Comparison of ENCODE assay signal across 1 cellular context in genomic region chr15:66293419-66294156, GRCh38.
TF ChIP-seq lines count a peak whose summit lies in the region.

Gene DIS3L (plus strand): TSS chr15:66293568. CDS start chr15:66293597, 29 bp downstream.

TF ChIP-seq in HepG2, 621 proteins besides CTCF, POLR2A, EP300 and RAD21 (continued from another document and continues in another):
- TF ChIP-seq CHD4 (IDR thresholded peaks at IDR 0.05; ENCODE audit: borderline replicate concordance, low read length) (no peak), MAFF (IDR thresholded peaks at IDR 0.05; ENCODE audit: low read depth, low read length) (no peak), SRSF9 (IDR thresholded peaks at IDR 0.05; ENCODE audit: borderline replicate concordance, insufficient read depth, low read depth, low read length, poor library complexity, severe bottlenecking) (no peak), DNMT1 (CRISPR knock-in tag; IDR thresholded peaks at IDR 0.05) (no peak), ZNF713 (CRISPR knock-in tag; IDR thresholded peaks at IDR 0.05) (no peak), ZNF335 (CRISPR knock-in tag; IDR thresholded peaks at IDR 0.05) (no peak), NCOA5 (CRISPR knock-in tag; IDR thresholded peaks at IDR 0.05) (no peak), ZNF589 (CRISPR knock-in tag; conservative IDR thresholded peaks at IDR 0.05) (no peak), MXI1 (IDR thresholded peaks at IDR 0.05; ENCODE audit: borderline replicate concordance, low read depth, low read length) (peak; percentile 59; the same call in 1 of the 3 replicates), ZNF709 (CRISPR knock-in tag; IDR thresholded peaks at IDR 0.05) (peak; percentile 50; the same call in 1 of the 2 replicates), ZNF572 (CRISPR knock-in tag; IDR thresholded peaks at IDR 0.05) (no peak), RORA (CRISPR knock-in tag; IDR thresholded peaks at IDR 0.05) (no peak), ZNF230 (CRISPR knock-in tag; IDR thresholded peaks at IDR 0.05) (no peak), ZNF235 (CRISPR knock-in tag; IDR thresholded peaks at IDR 0.05; ENCODE audit: borderline replicate concordance) (0 out of 2 replicates have a peak, but pooled peaks have one; percentile 36), ZNF616 (CRISPR knock-in tag; IDR thresholded peaks at IDR 0.05; ENCODE audit: low read depth) (peak; percentile 74; the same call in 1 of the 2 replicates), ERF (CRISPR knock-in tag; IDR thresholded peaks at IDR 0.05) (no peak; the same call in 1 of the 2 replicates), TP53 (CRISPR knock-in tag; conservative IDR thresholded peaks at IDR 0.05) (no peak), ZSCAN25 (CRISPR knock-in tag; IDR thresholded peaks at IDR 0.05) (peak; percentile 45; the same call in 1 of the 2 replicates), NBN (conservative IDR thresholded peaks at IDR 0.05) (no peak), ARID2 (CRISPR knock-in tag; IDR thresholded peaks at IDR 0.05; ENCODE audit: borderline replicate concordance) (no peak), ZNF567 (CRISPR knock-in tag; IDR thresholded peaks at IDR 0.05; ENCODE audit: borderline replicate concordance) (no peak; the same call in 1 of the 2 replicates), ZNF496 (CRISPR knock-in tag; IDR thresholded peaks at IDR 0.05; ENCODE audit: insufficient replicate concordance) (no peak), ZNF644 (CRISPR knock-in tag; IDR thresholded peaks at IDR 0.05; ENCODE audit: low read depth) (no peak), ZNF775 (CRISPR knock-in tag; IDR thresholded peaks at IDR 0.05; ENCODE audit: borderline replicate concordance) (no peak), RFX1 (IDR thresholded peaks at IDR 0.05) (no peak), RBFOX2 (IDR thresholded peaks at IDR 0.05; ENCODE audit: low read depth, low read length) (peak; percentile 92), SUZ12 (IDR thresholded peaks at IDR 0.05; ENCODE audit: low read depth, low read length) (no peak), HOXA5 (CRISPR knock-in tag; IDR thresholded peaks at IDR 0.05) (0 out of 2 replicates have a peak, but pooled peaks have one; percentile 44), ZNF83 (CRISPR knock-in tag; IDR thresholded peaks at IDR 0.05; ENCODE audit: borderline replicate concordance) (0 out of 2 replicates have a peak, but pooled peaks have one; percentile 11), ADNP (CRISPR knock-in tag; IDR thresholded peaks at IDR 0.05) (no peak), MED8 (CRISPR knock-in tag; IDR thresholded peaks at IDR 0.05; ENCODE audit: insufficient replicate concordance) (no peak), ZNF652 (CRISPR knock-in tag; IDR thresholded peaks at IDR 0.05; ENCODE audit: borderline replicate concordance, low read depth) (no peak), ZFP1 (CRISPR knock-in tag; IDR thresholded peaks at IDR 0.05) (no peak), ZBTB8A (CRISPR knock-in tag; IDR thresholded peaks at IDR 0.05; ENCODE audit: borderline replicate concordance, low read depth) (no peak), ZNF451 (CRISPR knock-in tag; IDR thresholded peaks at IDR 0.05) (peak; percentile 73; the same call in 1 of the 2 replicates), ZNF468 (CRISPR knock-in tag; IDR thresholded peaks at IDR 0.05) (no peak), SOX5 (CRISPR knock-in tag; IDR thresholded peaks at IDR 0.05; ENCODE audit: borderline replicate concordance) (no peak), ZNF878 (CRISPR knock-in tag; IDR thresholded peaks at IDR 0.05) (no peak), PPARG (CRISPR knock-in tag; conservative IDR thresholded peaks at IDR 0.05) (no peak), ZKSCAN8 (CRISPR knock-in tag; IDR thresholded peaks at IDR 0.05; ENCODE audit: borderline replicate concordance) (no peak), DPF2 (CRISPR knock-in tag; IDR thresholded peaks at IDR 0.05; ENCODE audit: borderline replicate concordance, low read depth) (no peak), FLYWCH1 (CRISPR knock-in tag; IDR thresholded peaks at IDR 0.05) (no peak), TAF1 (CRISPR knock-in tag; IDR thresholded peaks at IDR 0.05) (peak; percentile 38; the same call in 1 of the 2 replicates), GATAD1 (CRISPR knock-in tag; IDR thresholded peaks at IDR 0.05) (no peak), ZNF329 (CRISPR knock-in tag; IDR thresholded peaks at IDR 0.05; ENCODE audit: low read depth) (no peak), ZNF563 (CRISPR knock-in tag; IDR thresholded peaks at IDR 0.05) (peak; percentile 72), HNRNPLL (IDR thresholded peaks at IDR 0.05; ENCODE audit: low read depth, low read length, poor library complexity, severe bottlenecking) (peak; percentile 98), TEAD2 (CRISPR knock-in tag; IDR thresholded peaks at IDR 0.05) (no peak), CBX1 (IDR thresholded peaks at IDR 0.05; ENCODE audit: low read depth) (no peak), NR3C1 (CRISPR knock-in tag; IDR thresholded peaks at IDR 0.05) (no peak), JUN (CRISPR knock-in tag; IDR thresholded peaks at IDR 0.05) (no peak), TSC22D2 (CRISPR knock-in tag; IDR thresholded peaks at IDR 0.05; ENCODE audit: borderline replicate concordance) (no peak), ONECUT2 (CRISPR knock-in tag; IDR thresholded peaks at IDR 0.05) (no peak), CBX5 (CRISPR knock-in tag; IDR thresholded peaks at IDR 0.05; ENCODE audit: borderline replicate concordance) (no peak; the same call in 1 of the 2 replicates), IKZF5 (CRISPR knock-in tag; IDR thresholded peaks at IDR 0.05) (no peak), PAX8 (CRISPR knock-in tag; IDR thresholded peaks at IDR 0.05; ENCODE audit: borderline replicate concordance) (no peak), ZNF737 (CRISPR knock-in tag; IDR thresholded peaks at IDR 0.05; ENCODE audit: borderline replicate concordance) (no peak), SRY (CRISPR knock-in tag; IDR thresholded peaks at IDR 0.05) (no peak), TBX3 (IDR thresholded peaks at IDR 0.05; ENCODE audit: borderline replicate concordance) (no peak), ZNF879 (CRISPR knock-in tag; IDR thresholded peaks at IDR 0.05) (no peak; the same call in 1 of the 2 replicates), TOE1 (CRISPR knock-in tag; IDR thresholded peaks at IDR 0.05) (no peak), GTF2F1 (IDR thresholded peaks at IDR 0.05; ENCODE audit: low read length) (no peak), ZSCAN30 (CRISPR knock-in tag; IDR thresholded peaks at IDR 0.05) (no peak), ZC3H13 (CRISPR knock-in tag; IDR thresholded peaks at IDR 0.05) (no peak), NPAS2 (CRISPR knock-in tag; IDR thresholded peaks at IDR 0.05; ENCODE audit: borderline replicate concordance) (no peak), ZNF124 (CRISPR knock-in tag; IDR thresholded peaks at IDR 0.05) (no peak), TARDBP (CRISPR knock-in tag; IDR thresholded peaks at IDR 0.05) (no peak), AGO1 (IDR thresholded peaks at IDR 0.05; ENCODE audit: low read depth, low read length, poor library complexity, severe bottlenecking) (peak; percentile 26), SAP130 (CRISPR knock-in tag; IDR thresholded peaks at IDR 0.05; ENCODE audit: low read depth) (no peak; the same call in 1 of the 2 replicates), TBP (CRISPR knock-in tag; IDR thresholded peaks at IDR 0.05) (no peak)
- TF ChIP-seq, protein P1, sequence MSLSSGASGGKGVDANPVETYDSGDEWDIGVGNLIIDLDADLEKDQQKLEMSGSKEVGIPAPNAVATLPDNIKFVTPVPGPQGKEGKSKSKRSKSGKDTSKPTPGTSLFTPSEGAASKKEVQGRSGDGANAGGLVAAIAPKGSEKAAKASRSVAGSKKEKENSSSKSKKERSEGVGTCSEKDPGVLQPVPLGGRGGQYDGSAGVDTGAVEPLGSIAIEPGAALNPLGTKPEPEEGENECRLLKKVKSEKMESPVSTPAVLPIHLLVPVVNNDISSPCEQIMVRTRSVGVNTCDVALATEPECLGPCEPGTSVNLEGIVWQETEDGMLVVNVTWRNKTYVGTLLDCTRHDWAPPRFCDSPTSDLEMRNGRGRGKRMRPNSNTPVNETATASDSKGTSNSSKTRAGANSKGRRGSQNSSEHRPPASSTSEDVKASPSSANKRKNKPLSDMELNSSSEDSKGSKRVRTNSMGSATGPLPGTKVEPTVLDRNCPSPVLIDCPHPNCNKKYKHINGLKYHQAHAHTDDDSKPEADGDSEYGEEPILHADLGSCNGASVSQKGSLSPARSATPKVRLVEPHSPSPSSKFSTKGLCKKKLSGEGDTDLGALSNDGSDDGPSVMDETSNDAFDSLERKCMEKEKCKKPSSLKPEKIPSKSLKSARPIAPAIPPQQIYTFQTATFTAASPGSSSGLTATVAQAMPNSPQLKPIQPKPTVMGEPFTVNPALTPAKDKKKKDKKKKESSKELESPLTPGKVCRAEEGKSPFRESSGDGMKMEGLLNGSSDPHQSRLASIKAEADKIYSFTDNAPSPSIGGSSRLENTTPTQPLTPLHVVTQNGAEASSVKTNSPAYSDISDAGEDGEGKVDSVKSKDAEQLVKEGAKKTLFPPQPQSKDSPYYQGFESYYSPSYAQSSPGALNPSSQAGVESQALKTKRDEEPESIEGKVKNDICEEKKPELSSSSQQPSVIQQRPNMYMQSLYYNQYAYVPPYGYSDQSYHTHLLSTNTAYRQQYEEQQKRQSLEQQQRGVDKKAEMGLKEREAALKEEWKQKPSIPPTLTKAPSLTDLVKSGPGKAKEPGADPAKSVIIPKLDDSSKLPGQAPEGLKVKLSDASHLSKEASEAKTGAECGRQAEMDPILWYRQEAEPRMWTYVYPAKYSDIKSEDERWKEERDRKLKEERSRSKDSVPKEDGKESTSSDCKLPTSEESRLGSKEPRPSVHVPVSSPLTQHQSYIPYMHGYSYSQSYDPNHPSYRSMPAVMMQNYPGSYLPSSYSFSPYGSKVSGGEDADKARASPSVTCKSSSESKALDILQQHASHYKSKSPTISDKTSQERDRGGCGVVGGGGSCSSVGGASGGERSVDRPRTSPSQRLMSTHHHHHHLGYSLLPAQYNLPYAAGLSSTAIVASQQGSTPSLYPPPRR (CRISPR knock-in tag; IDR thresholded peaks at IDR 0.05; ENCODE audit: borderline replicate concordance), result no peak
- TF ChIP-seq, protein P2, sequence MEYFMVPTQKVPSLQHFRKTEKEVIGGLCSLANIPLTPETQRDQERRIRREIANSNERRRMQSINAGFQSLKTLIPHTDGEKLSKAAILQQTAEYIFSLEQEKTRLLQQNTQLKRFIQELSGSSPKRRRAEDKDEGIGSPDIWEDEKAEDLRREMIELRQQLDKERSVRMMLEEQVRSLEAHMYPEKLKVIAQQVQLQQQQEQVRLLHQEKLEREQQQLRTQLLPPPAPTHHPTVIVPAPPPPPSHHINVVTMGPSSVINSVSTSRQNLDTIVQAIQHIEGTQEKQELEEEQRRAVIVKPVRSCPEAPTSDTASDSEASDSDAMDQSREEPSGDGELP (IDR thresholded peaks at IDR 0.05; ENCODE audit: borderline replicate concordance, low read depth), result no peak
- TF ChIP-seq, protein P3, sequence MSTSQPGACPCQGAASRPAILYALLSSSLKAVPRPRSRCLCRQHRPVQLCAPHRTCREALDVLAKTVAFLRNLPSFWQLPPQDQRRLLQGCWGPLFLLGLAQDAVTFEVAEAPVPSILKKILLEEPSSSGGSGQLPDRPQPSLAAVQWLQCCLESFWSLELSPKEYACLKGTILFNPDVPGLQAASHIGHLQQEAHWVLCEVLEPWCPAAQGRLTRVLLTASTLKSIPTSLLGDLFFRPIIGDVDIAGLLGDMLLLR (CRISPR knock-in tag; IDR thresholded peaks at IDR 0.05), result peak; percentile 22; the same call in 1 of the 2 replicates
- TF ChIP-seq, protein P4, sequence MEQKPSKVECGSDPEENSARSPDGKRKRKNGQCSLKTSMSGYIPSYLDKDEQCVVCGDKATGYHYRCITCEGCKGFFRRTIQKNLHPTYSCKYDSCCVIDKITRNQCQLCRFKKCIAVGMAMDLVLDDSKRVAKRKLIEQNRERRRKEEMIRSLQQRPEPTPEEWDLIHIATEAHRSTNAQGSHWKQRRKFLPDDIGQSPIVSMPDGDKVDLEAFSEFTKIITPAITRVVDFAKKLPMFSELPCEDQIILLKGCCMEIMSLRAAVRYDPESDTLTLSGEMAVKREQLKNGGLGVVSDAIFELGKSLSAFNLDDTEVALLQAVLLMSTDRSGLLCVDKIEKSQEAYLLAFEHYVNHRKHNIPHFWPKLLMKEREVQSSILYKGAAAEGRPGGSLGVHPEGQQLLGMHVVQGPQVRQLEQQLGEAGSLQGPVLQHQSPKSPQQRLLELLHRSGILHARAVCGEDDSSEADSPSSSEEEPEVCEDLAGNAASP (CRISPR knock-in tag; IDR thresholded peaks at IDR 0.05; ENCODE audit: borderline replicate concordance), result no peak
- TF ChIP-seq, protein P5, sequence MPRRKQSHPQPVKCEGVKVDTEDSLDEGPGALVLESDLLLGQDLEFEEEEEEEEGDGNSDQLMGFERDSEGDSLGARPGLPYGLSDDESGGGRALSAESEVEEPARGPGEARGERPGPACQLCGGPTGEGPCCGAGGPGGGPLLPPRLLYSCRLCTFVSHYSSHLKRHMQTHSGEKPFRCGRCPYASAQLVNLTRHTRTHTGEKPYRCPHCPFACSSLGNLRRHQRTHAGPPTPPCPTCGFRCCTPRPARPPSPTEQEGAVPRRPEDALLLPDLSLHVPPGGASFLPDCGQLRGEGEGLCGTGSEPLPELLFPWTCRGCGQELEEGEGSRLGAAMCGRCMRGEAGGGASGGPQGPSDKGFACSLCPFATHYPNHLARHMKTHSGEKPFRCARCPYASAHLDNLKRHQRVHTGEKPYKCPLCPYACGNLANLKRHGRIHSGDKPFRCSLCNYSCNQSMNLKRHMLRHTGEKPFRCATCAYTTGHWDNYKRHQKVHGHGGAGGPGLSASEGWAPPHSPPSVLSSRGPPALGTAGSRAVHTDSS (CRISPR knock-in tag; conservative IDR thresholded peaks at IDR 0.05), result no peak
- TF ChIP-seq, protein P6, sequence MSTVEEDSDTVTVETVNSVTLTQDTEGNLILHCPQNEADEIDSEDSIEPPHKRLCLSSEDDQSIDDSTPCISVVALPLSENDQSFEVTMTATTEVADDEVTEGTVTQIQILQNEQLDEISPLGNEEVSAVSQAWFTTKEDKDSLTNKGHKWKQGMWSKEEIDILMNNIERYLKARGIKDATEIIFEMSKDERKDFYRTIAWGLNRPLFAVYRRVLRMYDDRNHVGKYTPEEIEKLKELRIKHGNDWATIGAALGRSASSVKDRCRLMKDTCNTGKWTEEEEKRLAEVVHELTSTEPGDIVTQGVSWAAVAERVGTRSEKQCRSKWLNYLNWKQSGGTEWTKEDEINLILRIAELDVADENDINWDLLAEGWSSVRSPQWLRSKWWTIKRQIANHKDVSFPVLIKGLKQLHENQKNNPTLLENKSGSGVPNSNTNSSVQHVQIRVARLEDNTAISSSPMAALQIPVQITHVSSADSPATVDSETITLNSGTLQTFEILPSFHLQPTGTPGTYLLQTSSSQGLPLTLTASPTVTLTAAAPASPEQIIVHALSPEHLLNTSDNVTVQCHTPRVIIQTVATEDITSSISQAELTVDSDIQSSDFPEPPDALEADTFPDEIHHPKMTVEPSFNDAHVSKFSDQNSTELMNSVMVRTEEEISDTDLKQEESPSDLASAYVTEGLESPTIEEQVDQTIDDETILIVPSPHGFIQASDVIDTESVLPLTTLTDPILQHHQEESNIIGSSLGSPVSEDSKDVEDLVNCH (CRISPR knock-in tag; IDR thresholded peaks at IDR 0.05), result no peak
